8 cellular contexts compared by ENCODE assay signal in genomic region chr5:174317261-174317894, GRCh38.
A peak's percentile ranks its signal among the peaks of the same experiment; 100 is the strongest.
DNase-seq lines count a peak whose midpoint lies in the region; ATAC-seq, FAIRE-seq and TF ChIP-seq lines count a peak whose summit lies in the region.

No MANE protein-coding gene starts in this region.

- RAD21 ChIA-PET in GM12878 (lab: Charles Lee; ENCODE audit: unreplicated experiment): interaction anchor here (0.8 to 1.4 kb wide), 3 partner anchors 271 to 343 kb away, joined by 3 to 5 read pairs (median 4); partner anchors contain the start of gene NSG2

- intact Hi-C loops in GM12878 (cut with micrococcal nuclease; ENCODE audit: unreplicated experiment): loop anchor here (1.0 kb wide), 2 partner anchors 272 to 297 kb away; partner anchors contain the start of gene NSG2

- TF ChIP-seq EP300 in GM12878 (IDR thresholded peaks at IDR 0.05; ENCODE audit: borderline replicate concordance in 1 of 2, control insufficient read depth in 1 of 2, low read depth in 2 of 2, low read length in 2 of 2): no peak

- H3K9me3 ChIP-seq in GM12878 (replicated peaks; ENCODE audit: control insufficient read depth, insufficient read depth, low read length): no peaks in the 10 kb centered on the region
- H3K9me3 ChIP-seq in thoracic aorta: no peaks in the 10 kb centered on the region

- POLR2A ChIA-PET in GM12878 (lab: Charles Lee): no interaction called here

- no peak overlapping the region for H3K27ac Mint-ChIP-seq in natural killer cell treated with Interleukin-12 subunit alpha and Interleukin-12 subunit beta and Interleukin-15 and Interleukin-18, amount 100 ng/mL, for 72 hours

- H3K4me3 Mint-ChIP-seq in natural killer cell treated with Interleukin-12 subunit alpha and Interleukin-12 subunit beta and Interleukin-15 and Interleukin-18, amount 100 ng/mL, for 72 hours: no peak overlapping the region

- no peak overlapping the region for H3K9ac ChIP-seq in GM12878 (ENCODE audit: control insufficient read depth, insufficient read depth, low read length)

- peaks cover 0 to 4% of the 10 kb centered on the region in 2 donors for H3K4me1 Mint-ChIP-seq in natural killer cell treated with Interleukin-12 subunit alpha and Interleukin-12 subunit beta and Interleukin-15 and Interleukin-18, amount 100 ng/mL, for 72 hours (ENCODE audit: low read depth in 2 of 2)

- H4K20me1 ChIP-seq in GM12878 (ENCODE audit: control insufficient read depth, insufficient read depth): no peaks in the 10 kb centered on the region

- ATAC-seq in GM12878 (peak; percentile 51; the same call in 1 of the 3 replicates), thoracic aorta (ENCODE audit: insufficient number of reproducible peaks, low FRiP score, low read depth) (peak; percentile 12), GM21367 (IDR thresholded peaks at IDR 0.05; ENCODE audit: unreplicated experiment) (no peak)
- ATAC-seq in natural killer cell treated with Interleukin-12 subunit alpha and Interleukin-12 subunit beta and Interleukin-15 and Interleukin-18, amount 100 ng/mL, for 72 hours: no peak

- no peak for TF ChIP-seq POLR2A in GM12878 (IDR thresholded peaks at IDR 0.05; ENCODE audit: low read depth, low read length)

- BruUV-seq in GM12878 (replicated peaks; lab: Mats Ljungman, UMichigan): no TSS peak

- H3K79me2 ChIP-seq in GM12878 (ENCODE audit: control insufficient read depth, insufficient read depth, low read length): no peaks in the 10 kb centered on the region

- peaks cover 0 to 2% of the 10 kb centered on the region in 2 experiments; a peak in 2 of 4 replicates for H3K27me3 ChIP-seq in GM12878 (replicated peaks in 1 of 2; ENCODE audit: control insufficient read depth in 2 of 2, insufficient read depth in 2 of 2, low read length in 1 of 2)
- H3K27me3 ChIP-seq in thoracic aorta (replicated peaks; ENCODE audit: insufficient read depth): no peaks in the 10 kb centered on the region

- H3K27me3 Mint-ChIP-seq in natural killer cell treated with Interleukin-12 subunit alpha and Interleukin-12 subunit beta and Interleukin-15 and Interleukin-18, amount 100 ng/mL, for 72 hours: peaks cover 29 to 51% of the 10 kb centered on the region in 2 donors

- no peak for DNase-seq in GM12864 (ENCODE audit: low read depth)
- peak; percentile 1 for DNase-seq in NCI-H1694 treated with DMSO at 0.1 percent for 48 hours (lab: John Stamatoyannopoulos, UW)
- DNase-seq in GM12878 (ENCODE audit: low read depth, low spot score): no peak
- DNase-seq in inferior parietal cortex (ENCODE audit: extremely low spot score): peak; percentile 74
- no peak for DNase-seq in thoracic aorta (ENCODE audit: low spot score)
- DNase-seq in natural killer cell treated with Interleukin-12 subunit alpha and Interleukin-12 subunit beta and Interleukin-15 and Interleukin-18, amount 100 ng/mL, for 72 hours (ENCODE audit: low spot score): no peak
- DNase-seq in NCI-H2107 treated with DMSO at 0.1 percent for 48 hours (lab: John Stamatoyannopoulos, UW; ENCODE audit: unreplicated experiment): no peak

- H3K36me3 ChIP-seq in GM12878 (ENCODE audit: control insufficient read depth in 2 of 2, insufficient read depth in 2 of 2, low read length in 1 of 2) (no peaks in the 10 kb centered on the region), thoracic aorta (no peaks in the 10 kb centered on the region)

- H3K36me3 Mint-ChIP-seq in natural killer cell treated with Interleukin-12 subunit alpha and Interleukin-12 subunit beta and Interleukin-15 and Interleukin-18, amount 100 ng/mL, for 72 hours: no peaks in the 10 kb centered on the region

- H3K4me1 ChIP-seq in GM12878 (ENCODE audit: control insufficient read depth, insufficient read depth, low read length) (no peaks in the 10 kb centered on the region), thoracic aorta (ENCODE audit: control insufficient read depth in 1 of 2, low read depth in 2 of 2) (no peaks in the 10 kb centered on the region)

- H3K27ac ChIP-seq in GM12878 (ENCODE audit: control insufficient read depth, insufficient read depth): no peak overlapping the region
- H3K27ac ChIP-seq in thoracic aorta: no peak overlapping the region

- in situ Hi-C loops in GM12878 (cut with MboI): loop anchor here (5.0 kb wide), 2 partner anchors 270 to 700 kb away; partner anchors contain the start of genes BOD1 and NSG2

- H3K4me2 ChIP-seq in GM12878 (ENCODE audit: control insufficient read depth, insufficient read depth): no peak overlapping the region

- CTCF ChIA-PET in GM12878 (lab: Yijun Ruan, JAX): interaction anchor here (0.6 to 1.6 kb wide), 9 partner anchors 9 to 702 kb away, joined by 3 to 4 read pairs (median 3); partner anchors contain the start of gene NSG2

- peak; percentile 83 for TF ChIP-seq RAD21 in GM12878 (IDR thresholded peaks at IDR 0.05; ENCODE audit: insufficient read depth, low read depth, low read length)

- WGBS in GM12878 (ENCODE audit: insufficient coverage, insufficient replicate concordance, low lambda C conversion rate, missing lambda C conversion rate): 21% methylated on average over 11 of the region's 11 CpGs

- no peaks in the 10 kb centered on the region for H3K9me3 Mint-ChIP-seq in natural killer cell treated with Interleukin-12 subunit alpha and Interleukin-12 subunit beta and Interleukin-15 and Interleukin-18, amount 100 ng/mL, for 72 hours

- no peak overlapping the region for H3K4me3 ChIP-seq in GM12864 (ENCODE audit: low read depth, low read length)
- no peak overlapping the region for H3K4me3 ChIP-seq in GM12878
- no peak overlapping the region for H3K4me3 ChIP-seq in thoracic aorta

- no peak overlapping the region for H2AFZ ChIP-seq in GM12878 (ENCODE audit: control insufficient read depth, low read depth, low read length)

- SMC1A ChIA-PET in GM12878 (lab: Charles Lee; ENCODE audit: uncharacterized antibody, unreplicated experiment): interaction anchor here (0.6 to 1.3 kb wide), 2 partner anchors 344 to 699 kb away, joined by 3 read pairs; no protein-coding TSS in a partner anchor

- FAIRE-seq in GM12878 (lab: Jason Lieb, UNC): no peak

- TF ChIP-seq CTCF in GM12864 (IDR thresholded peaks at IDR 0.05; ENCODE audit: low read depth, low read length, missing control alignments) (peak; percentile 83), GM12878 (IDR thresholded peaks at IDR 0.05 in 2 of 3, conservative IDR thresholded peaks at IDR 0.05 in 1 of 3; ENCODE audit: control insufficient read depth in 2 of 3, extremely low read depth in 1 of 3, insufficient read depth in 1 of 3, low read depth in 3 of 3, low read length in 3 of 3) (peak; percentile 77 to 82 (median 80)), thoracic aorta (IDR thresholded peaks at IDR 0.05) (peak; percentile 56)

TF ChIP-seq in GM12878, 131 proteins besides CTCF, POLR2A, EP300 and RAD21:
- TF ChIP-seq SMC3 (IDR thresholded peaks at IDR 0.05; ENCODE audit: borderline replicate concordance, low read length) (peak; percentile 81), E4F1 (IDR thresholded peaks at IDR 0.05; ENCODE audit: borderline replicate concordance, partially characterized antibody) (no peak), YY1 (IDR thresholded peaks at IDR 0.05; ENCODE audit: low read depth, low read length) (0 out of 2 replicates have a peak, but pooled peaks have one; percentile 32)

Comparison
In these comparisons a context has a peak if more than half of its experiments do, and no peak if none do; other contexts are left out.
1. DNase-seq: peak in NCI-H1694 treated with DMSO at 0.1 percent for 48 hours (single experiment) and inferior parietal cortex (single experiment); none in GM12864 (single experiment), GM12878 (single experiment), thoracic aorta (single experiment), natural killer cell treated with Interleukin-12 subunit alpha and Interleukin-12 subunit beta and Interleukin-15 and Interleukin-18, amount 100 ng/mL, for 72 hours (single experiment) and NCI-H2107 treated with DMSO at 0.1 percent for 48 hours (single experiment).
2. ATAC-seq: peak in GM12878 (single experiment) and thoracic aorta (single experiment); none in natural killer cell treated with Interleukin-12 subunit alpha and Interleukin-12 subunit beta and Interleukin-15 and Interleukin-18, amount 100 ng/mL, for 72 hours (0 of 2) and GM21367 (single experiment).
3. Peak in every context shown above with its lines, with median percentiles within 50 percentile points of each other: CTCF ChIP-seq.